8 cellular contexts compared by ENCODE assay signal in the genomic region with DNA sequence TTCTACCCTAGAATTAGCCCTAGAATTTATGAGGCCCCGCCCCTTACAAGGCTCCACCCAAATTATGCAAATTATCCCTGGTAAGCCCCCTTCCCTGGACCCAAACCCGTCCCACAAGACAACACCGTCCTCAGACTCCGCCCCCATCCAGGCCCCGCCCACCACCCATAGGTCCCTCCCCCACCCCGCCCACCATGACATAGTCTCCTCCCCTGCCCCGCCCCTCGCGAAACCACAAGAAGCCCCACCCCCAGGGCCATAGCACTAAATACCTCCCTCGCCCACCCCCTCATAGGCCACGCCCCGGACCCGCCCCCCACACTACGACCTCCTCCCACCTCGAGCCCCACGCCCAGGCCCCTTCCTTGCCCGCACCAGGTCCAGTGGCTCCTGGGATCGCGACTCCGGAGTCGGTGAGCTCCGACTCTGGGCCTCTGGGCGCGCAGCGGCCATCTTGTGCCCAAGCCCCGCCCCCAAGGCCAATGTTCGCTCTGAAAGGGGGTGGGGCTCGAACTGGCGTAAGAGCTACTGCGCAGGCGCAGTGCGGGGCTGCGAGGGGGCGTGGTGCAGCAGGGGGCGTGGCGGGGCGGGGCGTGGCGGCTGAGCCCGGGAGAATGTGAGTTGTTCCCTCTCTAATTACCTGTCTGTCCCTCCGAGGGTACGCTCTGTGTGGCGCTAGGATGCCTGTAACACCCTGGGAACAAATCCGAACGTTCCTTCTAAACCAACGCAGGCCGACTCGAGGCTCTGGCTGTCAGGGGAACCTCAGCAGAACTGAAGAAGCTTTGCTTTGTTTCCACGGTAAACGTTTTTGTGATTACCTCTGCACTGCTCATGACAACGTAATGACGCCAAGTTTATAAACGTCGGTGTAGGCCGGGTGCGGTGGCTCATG. TPM values are rescaled to one million over a fixed set of nuclear protein-coding genes. Genes with fewer than 3 reads are reported as not detected.
DNase-seq lines count a peak whose midpoint lies in the region; ATAC-seq, FAIRE-seq and TF ChIP-seq lines count a peak whose summit lies in the region.

A gene with protein sequence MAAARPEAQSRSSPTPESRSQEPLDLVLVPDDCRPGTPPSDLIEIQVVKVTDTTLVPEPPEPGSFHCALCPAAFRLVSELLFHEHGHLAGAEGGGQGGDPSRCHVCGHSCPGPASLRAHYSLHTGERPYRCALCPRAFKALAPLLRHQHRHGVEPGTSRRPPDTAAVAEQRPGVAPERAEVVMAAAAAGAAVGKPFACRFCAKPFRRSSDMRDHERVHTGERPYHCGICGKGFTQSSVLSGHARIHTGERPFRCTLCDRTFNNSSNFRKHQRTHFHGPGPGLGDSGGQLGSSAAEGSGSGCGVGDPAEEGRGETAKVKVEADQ (minus strand): TSS at position 458 of the 895 bp plus-strand sequence. CDS start 5 bp downstream, at position 453.

- 6% methylated on average over 37 of the region's 56 CpGs for WGBS in smooth muscle cell (ENCODE audit: low lambda C conversion rate)

- POLR2A ChIA-PET in activated B cell treated with CpG ODN at 0.5 μM for 24 hours (lab: Charles Lee): interaction anchor here (0.6 to 4.0 kb wide), 21 partner anchors 8 to 543 kb away, joined by 3 to 53 read pairs (median 5); a partner anchor contains a TSS

- H2AFZ ChIP-seq in smooth muscle cell (ENCODE audit: low read depth): peak within 1 kb of the TSS; percentile 96

- CTCF ChIA-PET in activated B cell treated with CpG ODN at 0.5 μM for 24 hours (lab: Charles Lee): interaction anchor here (0.8 to 2.2 kb wide), 7 partner anchors 9 to 157 kb away, joined by 3 to 12 read pairs (median 4); a partner anchor contains a TSS

- H3K36me3 ChIP-seq in bronchial epithelial cell (ENCODE audit: control insufficient read depth, insufficient read depth, low read length) (peaks cover 1% of the 10 kb centered on the region), smooth muscle cell (ENCODE audit: low read depth) (no peaks in the 10 kb centered on the region)

- peak within 1 kb of the TSS; percentile 94 for H3K4me3 Mint-ChIP-seq in activated B cell treated with CpG ODN at 0.5 μM for 24 hours

- H3K4me3 ChIP-seq in bronchial epithelial cell (ENCODE audit: low read depth, low read length) (peak within 1 kb of the TSS; percentile 78), smooth muscle cell (peak within 1 kb of the TSS; percentile 63)

- H3K27me3 ChIP-seq in bronchial epithelial cell (ENCODE audit: control insufficient read depth, insufficient read depth, low read length): no peaks in the 10 kb centered on the region
- no peaks in the 10 kb centered on the region for H3K27me3 ChIP-seq in smooth muscle cell (ENCODE audit: low read depth)

- peak; percentile 59 for ATAC-seq in HG03064 (IDR thresholded peaks at IDR 0.05; ENCODE audit: low read depth, unreplicated experiment)
- peak; percentile 85 for ATAC-seq in activated B cell treated with CpG ODN at 0.5 μM for 24 hours (ENCODE audit: low read depth)
- ATAC-seq in HG02870 (IDR thresholded peaks at IDR 0.05; ENCODE audit: unreplicated experiment): no peak

- H3K4me1 Mint-ChIP-seq in activated B cell treated with CpG ODN at 0.5 μM for 24 hours: peaks cover 17% of the 10 kb centered on the region

- no peaks in the 10 kb centered on the region for H3K9me3 Mint-ChIP-seq in activated B cell treated with CpG ODN at 0.5 μM for 24 hours

- H3K27ac ChIP-seq in smooth muscle cell (ENCODE audit: low read depth): peak within 1 kb of the TSS; percentile 92

- FAIRE-seq in G401.6 (lab: Jason Lieb, UNC): peak; percentile 79
- no peak for FAIRE-seq in bronchial epithelial cell (lab: Jason Lieb, UNC)

- peak; percentile 100 for DNase-seq in NCI-H2227 treated with DMSO at 0.1 percent for 48 hours (lab: John Stamatoyannopoulos, UW)
- peak; percentile 93 for DNase-seq in activated B cell treated with CpG ODN at 0.5 μM for 24 hours
- peak; percentile 70 for DNase-seq in bronchial epithelial cell (ENCODE audit: low read depth)
- DNase-seq in inferior parietal cortex (ENCODE audit: extremely low spot score): peak; percentile 89
- peak; percentile 95 for DNase-seq in smooth muscle cell (lab: John Stamatoyannopoulos, UW; ENCODE audit: unreplicated experiment)

- H3K9ac ChIP-seq in smooth muscle cell (ENCODE audit: low read depth): peak within 1 kb of the TSS; percentile 91

- no peaks in the 10 kb centered on the region for H3K4me1 ChIP-seq in smooth muscle cell (ENCODE audit: low read depth)

- TF ChIP-seq CTCF in activated B cell treated with CpG ODN at 0.5 μM for 24 hours (IDR thresholded peaks at IDR 0.05) (no peak), bronchial epithelial cell (IDR thresholded peaks at IDR 0.05; ENCODE audit: insufficient read depth, low read length, severe bottlenecking) (no peak), smooth muscle cell (IDR thresholded peaks at IDR 0.05; ENCODE audit: borderline replicate concordance, insufficient read depth, poor library complexity, severe bottlenecking) (no peak)

- H3K79me2 ChIP-seq in smooth muscle cell (ENCODE audit: low read depth): no peaks in the 10 kb centered on the region

- intact Hi-C loops in activated B cell treated with CpG ODN at 0.5 μM for 24 hours (cut with micrococcal nuclease): loop anchor here (1.0 to 2.0 kb wide), 6 partner anchors 19 to 240 kb away; a partner anchor contains a TSS

- H3K9me3 ChIP-seq in smooth muscle cell (replicated peaks; ENCODE audit: low read depth): no peaks in the 10 kb centered on the region

- H3K4me2 ChIP-seq in smooth muscle cell: peak within 1 kb of the TSS; percentile 97

- no peaks in the 10 kb centered on the region for H3K27me3 Mint-ChIP-seq in activated B cell treated with CpG ODN at 0.5 μM for 24 hours

- H4K20me1 ChIP-seq in smooth muscle cell (ENCODE audit: low read depth): peaks cover 8% of the 10 kb centered on the region

- H3K27ac Mint-ChIP-seq in activated B cell treated with CpG ODN at 0.5 μM for 24 hours: peak within 1 kb of the TSS; percentile 97

- peaks cover 12% of the 10 kb centered on the region for H3F3A ChIP-seq in smooth muscle cell (ENCODE audit: low read depth)

- H3K36me3 Mint-ChIP-seq in activated B cell treated with CpG ODN at 0.5 μM for 24 hours (ENCODE audit: low read depth): peaks cover 14% of the 10 kb centered on the region

RNA-seq across cellular contexts. Expression of the gene that starts here (rescaled TPM):
- total RNA-seq in activated B cell treated with CpG ODN at 0.5 μM for 24 hours (8.7 and 8.9 TPM in 2 replicates), bronchial epithelial cell (5.0 and 5.1 TPM in 2 replicates), smooth muscle cell (3.1 and 3.8 TPM in 2 replicates)
- polyA plus RNA-seq in smooth muscle cell: 7.2 and 7.3 TPM in 2 replicates
